ENCODE assay signal across 17 cellular contexts in genomic region chr2:221467610-221468009, GRCh38.
DNase-seq lines count a peak whose midpoint lies in the region; ATAC-seq, FAIRE-seq and TF ChIP-seq lines count a peak whose summit lies in the region.
"Had no signal": no experiment of that assay in that cellular context is flagged by ENCODE, and none has a peak within 500 bp of the region (broad histone marks: within the 10 kb centered on the region; RNA-seq: fewer than 3 reads in every experiment).

No MANE protein-coding gene starts in this region.

- H3K79me2 ChIP-seq in endothelial cell of umbilical vein (ENCODE audit: control insufficient read depth, insufficient read depth, low read length), result peaks cover 2% of the 10 kb centered on the region

- H3K36me3 ChIP-seq in endothelial cell of umbilical vein (ENCODE audit: control insufficient read depth in 2 of 2, extremely low read depth in 1 of 2, insufficient read depth in 2 of 2, low read length in 2 of 2), result no peaks in the 10 kb centered on the region
- H3K36me3 ChIP-seq: lower lobe of right lung, neutrophil, spleen had no signal

- peak overlapping the region; percentile 32 for H3K27ac ChIP-seq in endothelial cell of umbilical vein (ENCODE audit: insufficient read depth, low read depth, low read length)
- H3K27ac ChIP-seq: lower lobe of right lung, neutrophil, spleen had no signal

- DNase-seq in AG10803 (ENCODE audit: low read depth) (peak; percentile 58), NCI-H446 treated with DMSO at 0.1 percent for 48 hours (lab: John Stamatoyannopoulos, UW) (peak; percentile 31), endothelial cell of umbilical vein (ENCODE audit: low read depth, low spot score) (peak; percentile 95), lung microvascular endothelial cell (ENCODE audit: low read depth in 2 of 2) (peak; percentile 31 to 77), AG08395 (ENCODE audit: low spot score) (no peak), GM12891 (ENCODE audit: insufficient read length, low spot score) (no peak)
- no peak for DNase-seq in stimulated activated CD4-positive, alpha-beta T cell treated with anti-CD3 and anti-CD28 coated beads, Interleukin-2, amount 100 ng/mL, for 48 hours
- DNase-seq: activated CD4-positive, CD25-positive, alpha-beta regulatory T cell treated with anti-CD3 and anti-CD28 coated beads, Interleukin-2, amount 50 U/mL, for 72 hours; activated T-cell treated with anti-CD3 and anti-CD28 coated beads, Interleukin-2, amount 50 U/mL, for 24 hours; lower lobe of right lung; NCI-H2081; RPMI8226; spleen; T-helper 2 cell had no signal

- no peaks in the 10 kb centered on the region for H4K20me1 ChIP-seq in endothelial cell of umbilical vein (replicated peaks; ENCODE audit: control insufficient read depth, extremely low read depth, insufficient read depth, low read length)

- H2AFZ ChIP-seq in endothelial cell of umbilical vein (ENCODE audit: low read depth, low read length), result no peak overlapping the region

- no peak for ATAC-seq in GM18519 (IDR thresholded peaks at IDR 0.05; ENCODE audit: low FRiP score, unreplicated experiment)
- ATAC-seq: HCT116 had no signal

- no TSS peak for BruUV-seq in endothelial cell of umbilical vein (replicated peaks; lab: Mats Ljungman, UMichigan)

- no peak for TF ChIP-seq CTCF in AG10803 (conservative IDR thresholded peaks at IDR 0.05; ENCODE audit: low read length)
- TF ChIP-seq CTCF in endothelial cell of umbilical vein (IDR thresholded peaks at IDR 0.05; ENCODE audit: extremely low read depth in 1 of 2, insufficient read depth in 1 of 2, low read depth in 1 of 2, low read length in 2 of 2), result no peak

- CTCF ChIA-PET in endothelial cell of umbilical vein (lab: Charles Lee), result interaction anchor here (0.9 to 1.7 kb wide), 6 partner anchors 11 to 106 kb away, joined by 3 to 8 read pairs (median 6); no protein-coding TSS in a partner anchor

- no peak overlapping the region for H3K9ac ChIP-seq in endothelial cell of umbilical vein (replicated peaks; ENCODE audit: extremely low read depth, insufficient read depth, low read length)

- H3K9me1 ChIP-seq in endothelial cell of umbilical vein (replicated peaks; ENCODE audit: control insufficient read depth, extremely low read depth, insufficient read depth, low read length), result no peaks in the 10 kb centered on the region

- no peaks in the 10 kb centered on the region for H3K27me3 ChIP-seq in endothelial cell of umbilical vein (ENCODE audit: control insufficient read depth in 2 of 2, insufficient read depth in 2 of 2, low read length in 2 of 2)
- H3K27me3 ChIP-seq: neutrophil had no signal

- intact Hi-C loops in endothelial cell of umbilical vein (cut with micrococcal nuclease), result loop anchor here (1.0 to 2.0 kb wide), 3 partner anchors 23 to 105 kb away; partner anchors contain the start of gene EPHA4

- H3K4me1 ChIP-seq in endothelial cell of umbilical vein (ENCODE audit: control insufficient read depth, extremely low read depth, insufficient read depth, low read length), result peaks cover 20% of the 10 kb centered on the region

- H3K4me3 ChIP-seq in AG10803 (ENCODE audit: low read length) (no peak overlapping the region), endothelial cell of umbilical vein (replicated peaks in 1 of 3; ENCODE audit: insufficient read depth in 1 of 3, low read depth in 1 of 3, low read length in 3 of 3) (no peak overlapping the region)
- H3K4me3 ChIP-seq: lower lobe of right lung, spleen had no signal

- dilution Hi-C loops in endothelial cell of umbilical vein (cut with MboI; ENCODE audit: extremely low pct_ligation_motif_present, low sequenced_read_pairs), result no loop called here

- peak; percentile 91 for FAIRE-seq in endothelial cell of umbilical vein (lab: Jason Lieb, UNC)
- no peak for FAIRE-seq in GM12891 (lab: Jason Lieb, UNC)

- TF ChIP-seq POLR2A in endothelial cell of umbilical vein (IDR thresholded peaks at IDR 0.05; ENCODE audit: low read depth, low read length), result no peak
- no peak for TF ChIP-seq POLR2A in GM12891 (IDR thresholded peaks at IDR 0.05; ENCODE audit: low read depth, low read length)

- POLR2A ChIA-PET in endothelial cell of umbilical vein (lab: Charles Lee), result no interaction called here

- H3K9me3 ChIP-seq in endothelial cell of umbilical vein (replicated peaks; ENCODE audit: control insufficient read depth, insufficient read depth, low read length), result no peaks in the 10 kb centered on the region
- H3K9me3 ChIP-seq: lower lobe of right lung, neutrophil, spleen had no signal

- H3K4me2 ChIP-seq in endothelial cell of umbilical vein (ENCODE audit: insufficient read depth, low read length), result peak overlapping the region; percentile 50

TF ChIP-seq in endothelial cell of umbilical vein, 7 proteins besides CTCF, POLR2A, EP300 and RAD21:
- TF ChIP-seq POLR2AphosphoS5 (IDR thresholded peaks at IDR 0.05; ENCODE audit: insufficient read depth, low read depth, low read length) (peak; percentile 44), MAX (IDR thresholded peaks at IDR 0.05; ENCODE audit: insufficient read depth, insufficient read length) (no peak)

TF ChIP-seq in GM12891, 5 proteins besides CTCF, POLR2A, EP300 and RAD21:
- no peak for TF ChIP-seq TAF1 (IDR thresholded peaks at IDR 0.05; ENCODE audit: low read depth, low read length)
- no peak for TF ChIP-seq PAX5 (IDR thresholded peaks at IDR 0.05; ENCODE audit: insufficient read depth, low read length, severe bottlenecking)
- TF ChIP-seq SPI1 (IDR thresholded peaks at IDR 0.05; ENCODE audit: low read depth, low read length), result no peak
- no peak for TF ChIP-seq POLR2AphosphoS5 (IDR thresholded peaks at IDR 0.05; ENCODE audit: low read depth, low read length)
- TF ChIP-seq POU2F2 (IDR thresholded peaks at IDR 0.05; ENCODE audit: low read depth, low read length), result no peak

Comparison
In these comparisons a context has a peak if more than half of its experiments do, and no peak if none do; other contexts are left out.
1. DNase-seq: peak in AG10803 (single experiment), NCI-H446 treated with DMSO at 0.1 percent for 48 hours (single experiment), endothelial cell of umbilical vein (single experiment) and lung microvascular endothelial cell (2 of 2); none in AG08395 (single experiment), GM12891 (single experiment) and stimulated activated CD4-positive, alpha-beta T cell treated with anti-CD3 and anti-CD28 coated beads, Interleukin-2, amount 100 ng/mL, for 48 hours (0 of 2).